12 cellular contexts compared by ENCODE assay signal in genomic region chr10:26622891-26623290, GRCh38.
DNase-seq lines count a peak whose midpoint lies in the region; ATAC-seq, FAIRE-seq and TF ChIP-seq lines count a peak whose summit lies in the region.
"Had no signal": no experiment of that assay in that cellular context is flagged by ENCODE, and none has a peak within 500 bp of the region (broad histone marks: within the 10 kb centered on the region; RNA-seq: fewer than 3 reads in every experiment).

No MANE protein-coding gene starts in this region.

- intact Hi-C loops in prostate gland (cut with DNase I) = no loop called here

- H3K4me2 ChIP-seq in DOHH2 (ENCODE audit: low read length) (peak overlapping the region; percentile 63), H1 (ENCODE audit: insufficient read depth in 1 of 2, low read depth in 2 of 2, low read length in 2 of 2) (peak overlapping the region; percentile 64 to 68; a peak in 3 of 4 replicates), neuronal stem cell (ENCODE audit: insufficient read depth, low read length, poor library complexity, severe bottlenecking) (no peak overlapping the region)

- no peaks in the 10 kb centered on the region for H3K9me2 ChIP-seq in DOHH2 (replicated peaks; ENCODE audit: control insufficient read depth, low read length)

- H3K4ac ChIP-seq in H1 (replicated peaks; ENCODE audit: insufficient read length, low read depth, low read length) = no peak overlapping the region
- H3K4ac ChIP-seq in neuronal stem cell (ENCODE audit: low read length) = no peak overlapping the region

- no peak overlapping the region for H3K27ac Mint-ChIP-seq in stimulated activated effector memory CD8-positive, alpha-beta T cell treated with anti-CD3 and anti-CD28 coated beads, Interleukin-12 subunit alpha, Interleukin-12 subunit beta, amount 100 ng/mL, for 72 hours
- H3K27ac Mint-ChIP-seq: activated T-helper 1 cell treated with anti-CD3 and anti-CD28 coated beads, Interleukin-12 subunit alpha, Interleukin-12 subunit beta, Interleukin-2, Interleukin-4 antibody, amounts not matched to agents 30 ng/mL and 10 ng/mL and 1 ng/mL, durations not matched to agents 14 hours and 24 hours and 36 hours had no signal

- no peak overlapping the region for H2AFZ ChIP-seq in H1 (ENCODE audit: low read length)
- peak overlapping the region; percentile 74 for H2AFZ ChIP-seq in neuronal stem cell (ENCODE audit: low read length)

- no peaks in the 10 kb centered on the region for H3K36me3 Mint-ChIP-seq in stimulated activated effector memory CD8-positive, alpha-beta T cell treated with anti-CD3 and anti-CD28 coated beads, Interleukin-12 subunit alpha, Interleukin-12 subunit beta, amount 100 ng/mL, for 72 hours

- H2BK20ac ChIP-seq in H1 (ENCODE audit: low read length) = no peak overlapping the region

- TF ChIP-seq EP300 in H1 (IDR thresholded peaks at IDR 0.05; ENCODE audit: borderline replicate concordance in 1 of 2, low read depth in 2 of 2, low read length in 2 of 2) = no peak

- ATAC-seq in GM18505 (IDR thresholded peaks at IDR 0.05; ENCODE audit: unreplicated experiment) (no peak), GM18861 (IDR thresholded peaks at IDR 0.05; ENCODE audit: unreplicated experiment) (no peak)
- no peak for ATAC-seq in stimulated activated effector memory CD8-positive, alpha-beta T cell treated with anti-CD3 and anti-CD28 coated beads, Interleukin-12 subunit alpha, Interleukin-12 subunit beta, amount 100 ng/mL, for 72 hours

- H3K36me3 ChIP-seq in DOHH2 (ENCODE audit: control insufficient read depth, low read length) = no peaks in the 10 kb centered on the region
- H3K36me3 ChIP-seq in HUES48 (ENCODE audit: control insufficient read depth, insufficient read depth, low read length) = no peaks in the 10 kb centered on the region
- H3K36me3 ChIP-seq in H1 (ENCODE audit: control insufficient read depth in 2 of 4, insufficient read depth in 4 of 4, low read length in 3 of 4) = no peaks in the 10 kb centered on the region
- H3K36me3 ChIP-seq in neuronal stem cell (replicated peaks in 1 of 2; ENCODE audit: control insufficient read depth in 2 of 2, insufficient read depth in 2 of 2, low read length in 2 of 2) = no peaks in the 10 kb centered on the region
- no peaks in the 10 kb centered on the region for H3K36me3 ChIP-seq in prostate gland

- H3K14ac ChIP-seq in H1 (ENCODE audit: insufficient read length) = no peak overlapping the region
- H3K14ac ChIP-seq in neuronal stem cell (ENCODE audit: low read length) = no peak overlapping the region

- no peaks in the 10 kb centered on the region; the same call in 1 of the 2 replicates for H3K23me2 ChIP-seq in H1 (ENCODE audit: low read depth, low read length)

- no peak for TF ChIP-seq RAD21 in H1 (IDR thresholded peaks at IDR 0.05 in 1 of 2, conservative IDR thresholded peaks at IDR 0.05 in 1 of 2; ENCODE audit: low read depth in 2 of 2, low read length in 2 of 2)

- FAIRE-seq in H1 (lab: Jason Lieb, UNC) = no peak

- H3K79me1 ChIP-seq in H1 (ENCODE audit: low read depth, low read length) = no peaks in the 10 kb centered on the region
- H3K79me1 ChIP-seq in neuronal stem cell (ENCODE audit: low read depth, low read length) = no peaks in the 10 kb centered on the region

- H3K9ac ChIP-seq in HUES48 (ENCODE audit: low read depth, low read length) (no peak overlapping the region), H1 (replicated peaks in 1 of 4; ENCODE audit: extremely low read depth in 1 of 4, low read depth in 3 of 4, low read length in 3 of 4) (no peak overlapping the region), neuronal stem cell (ENCODE audit: low read depth, low read length, poor library complexity) (no peak overlapping the region)

- H3F3A ChIP-seq in DOHH2 (ENCODE audit: control insufficient read depth, insufficient read depth) = no peaks in the 10 kb centered on the region

- no peak overlapping the region for H4K91ac ChIP-seq in H1 (replicated peaks; ENCODE audit: insufficient read length, low read length)
- H4K91ac ChIP-seq in neuronal stem cell (ENCODE audit: low read depth, low read length, poor library complexity) = no peak overlapping the region

- no peak overlapping the region for H2BK12ac ChIP-seq in H1 (ENCODE audit: low read depth, low read length)
- H2BK12ac ChIP-seq in neuronal stem cell (ENCODE audit: low read length) = no peak overlapping the region

- H4K5ac ChIP-seq in H1 (ENCODE audit: insufficient read length, low read depth, low read length) = no peak overlapping the region

- no peak overlapping the region for H3K23ac ChIP-seq in H1 (ENCODE audit: insufficient read length)
- H3K23ac ChIP-seq in neuronal stem cell (ENCODE audit: low read depth, low read length, poor library complexity) = no peak overlapping the region

- H3K18ac ChIP-seq in H1 (ENCODE audit: extremely low read depth, low read length) (no peak overlapping the region), neuronal stem cell (ENCODE audit: low read length) (no peak overlapping the region)

- H3K27ac ChIP-seq in DOHH2 (ENCODE audit: low read depth, low read length) (no peak overlapping the region), HUES48 (ENCODE audit: low read depth, low read length) (no peak overlapping the region), H1 (ENCODE audit: low read depth, low read length) (no peak overlapping the region), neuronal stem cell (replicated peaks; ENCODE audit: low read length) (no peak overlapping the region), prostate gland (no peak overlapping the region)
- H3K27ac ChIP-seq: C4-2B had no signal

- no peaks in the 10 kb centered on the region for H3K9me3 ChIP-seq in DOHH2 (ENCODE audit: control insufficient read depth, insufficient read depth, low read length)
- H3K9me3 ChIP-seq in HUES48 (ENCODE audit: control insufficient read depth, insufficient read depth, low read length) = no peaks in the 10 kb centered on the region
- no peaks in the 10 kb centered on the region for H3K9me3 ChIP-seq in H1 (ENCODE audit: insufficient read depth in 2 of 2, low read depth in 1 of 2, low read length in 1 of 2)
- H3K9me3 ChIP-seq in neuronal stem cell (replicated peaks in 1 of 2; ENCODE audit: control insufficient read depth in 2 of 2, insufficient read depth in 1 of 2, low read depth in 1 of 2, low read length in 2 of 2) = no peaks in the 10 kb centered on the region
- no peaks in the 10 kb centered on the region for H3K9me3 ChIP-seq in prostate gland

- POLR2A ChIA-PET in H1 (lab: Charles Lee; ENCODE audit: partially characterized antibody) = no interaction called here

- H3K27me3 ChIP-seq in DOHH2 (ENCODE audit: control insufficient read depth, low read length) (peaks cover 13% of the 10 kb centered on the region; the same call in 1 of the 2 replicates), HUES48 (ENCODE audit: control insufficient read depth, insufficient read depth, low read length) (peaks cover 11% of the 10 kb centered on the region), H1 (replicated peaks in 1 of 4; ENCODE audit: control insufficient read depth in 3 of 4, extremely low read depth in 1 of 4, insufficient read depth in 3 of 4, low read length in 3 of 4) (no peaks in the 10 kb centered on the region; a peak in 2 of 7 replicates), neuronal stem cell (ENCODE audit: control insufficient read depth in 3 of 3, insufficient read depth in 3 of 3, low read depth in 1 of 3, low read length in 3 of 3) (peaks cover 0 to 35% (median 3%) of the 10 kb centered on the region in 3 experiments), prostate gland (replicated peaks; ENCODE audit: insufficient read depth) (no peaks in the 10 kb centered on the region)

- H3K4me1 ChIP-seq in DOHH2 (ENCODE audit: control insufficient read depth, low read length) = peaks cover 11% of the 10 kb centered on the region
- no peaks in the 10 kb centered on the region for H3K4me1 ChIP-seq in HUES48 (ENCODE audit: control insufficient read depth, insufficient read depth, low read length)
- no peaks in the 10 kb centered on the region for H3K4me1 ChIP-seq in H1 (replicated peaks in 1 of 4; ENCODE audit: control insufficient read depth in 3 of 4, insufficient read depth in 4 of 4, low read length in 3 of 4)
- peaks cover 0 to 2% of the 10 kb centered on the region in 2 donors for H3K4me1 ChIP-seq in neuronal stem cell (ENCODE audit: control insufficient read depth in 2 of 2, insufficient read depth in 1 of 2, low read depth in 1 of 2, low read length in 2 of 2)
- H3K4me1 ChIP-seq in prostate gland (replicated peaks) = no peaks in the 10 kb centered on the region

- CTCF ChIA-PET in H1 (lab: Charles Lee; ENCODE audit: partially characterized antibody) = no interaction called here

- H2BK15ac ChIP-seq in H1 (ENCODE audit: low read length) (no peak overlapping the region), neuronal stem cell (ENCODE audit: low read length) (no peak overlapping the region)

- H3K4me3 ChIP-seq in DOHH2 (ENCODE audit: low read length) = peak overlapping the region; percentile 55; the same call in 1 of the 2 replicates
- peak overlapping the region; percentile 72; the same call in 1 of the 2 replicates for H3K4me3 ChIP-seq in HUES48 (ENCODE audit: low read depth, low read length)
- H3K4me3 ChIP-seq in H1 (ENCODE audit: extremely low read depth in 1 of 4, insufficient read depth in 2 of 4, low read depth in 3 of 4, low read length in 4 of 4) = peak overlapping the region in 1 of 4 experiments; percentile 57; a peak in 2 of 8 replicates
- H3K4me3 ChIP-seq in neuronal stem cell (ENCODE audit: low read length in 2 of 2) = no peak overlapping the region
- H3K4me3 ChIP-seq in prostate gland = no peak overlapping the region

- H2BK120ac ChIP-seq in H1 (replicated peaks; ENCODE audit: low read depth, low read length) (no peak overlapping the region), neuronal stem cell (ENCODE audit: low read depth, low read length) (no peak overlapping the region)

- TF ChIP-seq POLR2A in H1 (IDR thresholded peaks at IDR 0.05; ENCODE audit: control extremely low read depth in 1 of 2, low read depth in 2 of 2, low read length in 2 of 2) (no peak), GM18505 (IDR thresholded peaks at IDR 0.05; ENCODE audit: borderline replicate concordance, extremely low read depth, insufficient read depth, insufficient read length) (no peak), prostate gland (IDR thresholded peaks at IDR 0.05) (no peak)

- H3K9me3 Mint-ChIP-seq in stimulated activated effector memory CD8-positive, alpha-beta T cell treated with anti-CD3 and anti-CD28 coated beads, Interleukin-12 subunit alpha, Interleukin-12 subunit beta, amount 100 ng/mL, for 72 hours = no peaks in the 10 kb centered on the region
- H3K9me3 Mint-ChIP-seq: activated T-helper 1 cell treated with anti-CD3 and anti-CD28 coated beads, Interleukin-12 subunit alpha, Interleukin-12 subunit beta, Interleukin-2, Interleukin-4 antibody, amounts not matched to agents 30 ng/mL and 10 ng/mL and 1 ng/mL, durations not matched to agents 14 hours and 24 hours and 36 hours had no signal

- WGBS in H1 (ENCODE audit: extremely low coverage in 1 of 2, insufficient coverage in 1 of 2, insufficient read length in 1 of 2, insufficient replicate concordance in 2 of 2, low coverage in 1 of 2, low lambda C conversion rate in 2 of 2, missing lambda C conversion rate in 1 of 2), 2 experiments = 85% methylated on average over 6 of the region's 7 CpGs; no CpG with 5 or more reads in 1 of the 2 experiments
- WGBS in neuronal stem cell (ENCODE audit: extremely low coverage in 2 of 2, insufficient read length in 2 of 2, insufficient replicate concordance in 1 of 2), 2 donors = no CpG with 5 or more reads among the region's 7 CpGs
- 85% methylated on average over 7 of the region's 7 CpGs for whole genome bisulfite sequencing in prostate gland

- H4K20me1 ChIP-seq in DOHH2 (ENCODE audit: control insufficient read depth, insufficient read depth, low read depth, low read length) (no peaks in the 10 kb centered on the region), H1 (replicated peaks in 1 of 2; ENCODE audit: control insufficient read depth in 1 of 2, insufficient read depth in 2 of 2, low read length in 2 of 2) (no peaks in the 10 kb centered on the region)

- H4K8ac ChIP-seq in H1 (ENCODE audit: extremely low read depth, insufficient read depth, low read length) (no peak overlapping the region), neuronal stem cell (ENCODE audit: low read depth, low read length) (no peak overlapping the region)

- no peak for TF ChIP-seq CTCF in DOHH2 (IDR thresholded peaks at IDR 0.05; ENCODE audit: low read depth, low read length, poor library complexity, severe bottlenecking)
- TF ChIP-seq CTCF in H1 (IDR thresholded peaks at IDR 0.05; ENCODE audit: control extremely low read depth in 1 of 3, insufficient read depth in 1 of 3, low read depth in 1 of 3, low read length in 3 of 3) = no peak
- no peak for TF ChIP-seq CTCF in prostate gland (IDR thresholded peaks at IDR 0.05)

- no peak overlapping the region for H2AK5ac ChIP-seq in H1 (ENCODE audit: low read depth, low read length)
- H2AK5ac ChIP-seq in neuronal stem cell (ENCODE audit: low read depth, low read length) = no peak overlapping the region

- no peak overlapping the region for H3K56ac ChIP-seq in H1 (replicated peaks; ENCODE audit: insufficient read length, low read depth, low read length)

- H2BK5ac ChIP-seq in H1 (ENCODE audit: low read depth, low read length) (no peak overlapping the region), neuronal stem cell (ENCODE audit: low read length) (no peak overlapping the region)

- no peak overlapping the region for H3K4me3 Mint-ChIP-seq in stimulated activated effector memory CD8-positive, alpha-beta T cell treated with anti-CD3 and anti-CD28 coated beads, Interleukin-12 subunit alpha, Interleukin-12 subunit beta, amount 100 ng/mL, for 72 hours
- H3K4me3 Mint-ChIP-seq: activated T-helper 1 cell treated with anti-CD3 and anti-CD28 coated beads, Interleukin-12 subunit alpha, Interleukin-12 subunit beta, Interleukin-2, Interleukin-4 antibody, amounts not matched to agents 30 ng/mL and 10 ng/mL and 1 ng/mL, durations not matched to agents 14 hours and 24 hours and 36 hours had no signal

- no peaks in the 10 kb centered on the region for H3K79me2 ChIP-seq in DOHH2 (ENCODE audit: control insufficient read depth, low read length)
- no peaks in the 10 kb centered on the region for H3K79me2 ChIP-seq in H1 (ENCODE audit: control insufficient read depth in 1 of 2, insufficient read depth in 2 of 2, low read length in 2 of 2)

- no peak for DNase-seq in H1 (ENCODE audit: low read depth in 1 of 2, low spot score in 2 of 2)
- DNase-seq in neuronal stem cell (ENCODE audit: low spot score) = no peak
- no peak for DNase-seq in prostate gland (ENCODE audit: low spot score)
- DNase-seq in stimulated activated effector memory CD8-positive, alpha-beta T cell treated with anti-CD3 and anti-CD28 coated beads, Interleukin-12 subunit alpha, Interleukin-12 subunit beta, amount 100 ng/mL, for 72 hours (ENCODE audit: low spot score in 2 of 2) = no peak
- DNase-seq: activated CD4-positive, alpha-beta T cell treated with anti-CD3 and anti-CD28 coated beads for 1 hour; GF-D8 had no signal

- no peaks in the 10 kb centered on the region for H3K4me1 Mint-ChIP-seq in stimulated activated effector memory CD8-positive, alpha-beta T cell treated with anti-CD3 and anti-CD28 coated beads, Interleukin-12 subunit alpha, Interleukin-12 subunit beta, amount 100 ng/mL, for 72 hours

Comparison
In these comparisons a context has a peak if more than half of its experiments do, and no peak if none do; other contexts are left out.
1. H3K4me3 ChIP-seq: peak in DOHH2 (single experiment) and HUES48 (single experiment); none in neuronal stem cell (0 of 2) and prostate gland (0 of 2).